Comparison of ENCODE assay signal across 14 cellular contexts in the genomic region with DNA sequence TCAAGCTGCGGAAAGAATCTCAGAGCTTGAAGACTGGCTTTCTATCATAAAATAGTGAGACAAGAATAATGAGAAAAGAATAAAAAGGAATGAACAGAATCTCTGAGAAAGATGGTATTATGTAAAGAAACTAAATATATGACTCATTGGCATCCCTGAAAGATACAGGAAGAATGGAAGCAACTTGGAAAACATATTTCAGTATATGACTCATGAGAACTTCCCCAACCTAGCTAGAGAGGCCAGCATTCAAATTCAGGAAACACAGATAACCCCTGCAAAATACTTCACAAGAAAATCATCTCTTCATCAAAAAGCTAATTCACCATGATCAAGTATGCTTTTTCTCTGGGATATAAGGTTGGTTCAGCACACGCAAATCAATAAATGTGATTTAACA.
DNase-seq lines count a peak whose midpoint lies in the region; ATAC-seq and TF ChIP-seq lines count a peak whose summit lies in the region.
"Had no signal": no experiment of that assay in that cellular context is flagged by ENCODE, and none has a peak within 500 bp of the region (broad histone marks: within the 10 kb centered on the region; RNA-seq: fewer than 3 reads in every experiment).

No MANE protein-coding gene starts in this region.

- DNase-seq in A172 (ENCODE audit: low spot score) (peak; percentile 83), HS-5 (ENCODE audit: low read depth) (peak; percentile 31), astrocyte of the cerebellum (ENCODE audit: low read depth) (peak; percentile 20), glomerular endothelial cell (ENCODE audit: extremely low read depth, low read depth, low spot score) (peak; percentile 31), GOT3 (lab: John Stamatoyannopoulos, UW) (no peak), DMS53 (lab: John Stamatoyannopoulos, UW) (no peak)
- DNase-seq: hippocampal formation, KBM-7, NCI-H1694, NCI-H774, Right ventricle myocardium superior had no signal

- ATAC-seq in GM21447 (IDR thresholded peaks at IDR 0.05; ENCODE audit: unreplicated experiment) (no peak), HG02884 (IDR thresholded peaks at IDR 0.05; ENCODE audit: unreplicated experiment) (no peak)

- in situ Hi-C loops in astrocyte of the cerebellum (cut with HindIII; ENCODE audit: low sequenced_read_pairs): no loop called here

- TF ChIP-seq CTCF in astrocyte of the cerebellum (IDR thresholded peaks at IDR 0.05; ENCODE audit: low read depth, low read length, missing control alignments): no peak

- H3K4me3 ChIP-seq in astrocyte of the cerebellum (ENCODE audit: low read depth, low read length): no peak overlapping the region
- H3K4me3 ChIP-seq: skin epidermis had no signal

Comparison
In these comparisons a context has a peak if more than half of its experiments do, and no peak if none do; other contexts are left out.
1. DNase-seq: peak in A172 (single experiment), HS-5 (single experiment), astrocyte of the cerebellum (single experiment) and glomerular endothelial cell (single experiment); none in GOT3 (single experiment) and DMS53 (single experiment).